ENCODE assay signal across 2 cellular contexts in genomic region chr7:155300641-155301452, GRCh38.
TF ChIP-seq lines count a peak whose summit lies in the region.

No MANE protein-coding gene starts in this region.

TF ChIP-seq in A549, 52 proteins besides CTCF, POLR2A, EP300 and RAD21 (continued from another document):
- TF ChIP-seq NR3C1 (IDR thresholded peaks at IDR 0.05) (no peak), FOSB (CRISPR knock-in tag; IDR thresholded peaks at IDR 0.05) (no peak), ZFP36 (IDR thresholded peaks at IDR 0.05; ENCODE audit: borderline replicate concordance, partially characterized antibody) (no peak), EHF (CRISPR knock-in tag; IDR thresholded peaks at IDR 0.05) (no peak), GATA3 (IDR thresholded peaks at IDR 0.05; ENCODE audit: borderline replicate concordance) (no peak), JUNB (IDR thresholded peaks at IDR 0.05) (no peak)
- TF ChIP-seq, protein P1, sequence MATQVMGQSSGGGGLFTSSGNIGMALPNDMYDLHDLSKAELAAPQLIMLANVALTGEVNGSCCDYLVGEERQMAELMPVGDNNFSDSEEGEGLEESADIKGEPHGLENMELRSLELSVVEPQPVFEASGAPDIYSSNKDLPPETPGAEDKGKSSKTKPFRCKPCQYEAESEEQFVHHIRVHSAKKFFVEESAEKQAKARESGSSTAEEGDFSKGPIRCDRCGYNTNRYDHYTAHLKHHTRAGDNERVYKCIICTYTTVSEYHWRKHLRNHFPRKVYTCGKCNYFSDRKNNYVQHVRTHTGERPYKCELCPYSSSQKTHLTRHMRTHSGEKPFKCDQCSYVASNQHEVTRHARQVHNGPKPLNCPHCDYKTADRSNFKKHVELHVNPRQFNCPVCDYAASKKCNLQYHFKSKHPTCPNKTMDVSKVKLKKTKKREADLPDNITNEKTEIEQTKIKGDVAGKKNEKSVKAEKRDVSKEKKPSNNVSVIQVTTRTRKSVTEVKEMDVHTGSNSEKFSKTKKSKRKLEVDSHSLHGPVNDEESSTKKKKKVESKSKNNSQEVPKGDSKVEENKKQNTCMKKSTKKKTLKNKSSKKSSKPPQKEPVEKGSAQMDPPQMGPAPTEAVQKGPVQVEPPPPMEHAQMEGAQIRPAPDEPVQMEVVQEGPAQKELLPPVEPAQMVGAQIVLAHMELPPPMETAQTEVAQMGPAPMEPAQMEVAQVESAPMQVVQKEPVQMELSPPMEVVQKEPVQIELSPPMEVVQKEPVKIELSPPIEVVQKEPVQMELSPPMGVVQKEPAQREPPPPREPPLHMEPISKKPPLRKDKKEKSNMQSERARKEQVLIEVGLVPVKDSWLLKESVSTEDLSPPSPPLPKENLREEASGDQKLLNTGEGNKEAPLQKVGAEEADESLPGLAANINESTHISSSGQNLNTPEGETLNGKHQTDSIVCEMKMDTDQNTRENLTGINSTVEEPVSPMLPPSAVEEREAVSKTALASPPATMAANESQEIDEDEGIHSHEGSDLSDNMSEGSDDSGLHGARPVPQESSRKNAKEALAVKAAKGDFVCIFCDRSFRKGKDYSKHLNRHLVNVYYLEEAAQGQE (IDR thresholded peaks at IDR 0.05) = no peak

TF ChIP-seq in GM12878, 131 proteins besides CTCF, POLR2A, EP300 and RAD21:
- TF ChIP-seq MLLT1 (IDR thresholded peaks at IDR 0.05) (0 out of 2 replicates have a peak, but pooled peaks have one; percentile 21), RAD51 (IDR thresholded peaks at IDR 0.05) (peak; percentile 87), PKNOX1 (IDR thresholded peaks at IDR 0.05) (peak; percentile 43; the same call in 1 of the 2 replicates), LARP7 (IDR thresholded peaks at IDR 0.05) (no peak), BHLHE40 (IDR thresholded peaks at IDR 0.05; ENCODE audit: borderline replicate concordance in 1 of 2, low read depth in 2 of 2, low read length in 1 of 2) (peak; percentile 78 to 86), KLF5 (IDR thresholded peaks at IDR 0.05; ENCODE audit: partially characterized antibody) (no peak)
- TF ChIP-seq, protein P2, sequence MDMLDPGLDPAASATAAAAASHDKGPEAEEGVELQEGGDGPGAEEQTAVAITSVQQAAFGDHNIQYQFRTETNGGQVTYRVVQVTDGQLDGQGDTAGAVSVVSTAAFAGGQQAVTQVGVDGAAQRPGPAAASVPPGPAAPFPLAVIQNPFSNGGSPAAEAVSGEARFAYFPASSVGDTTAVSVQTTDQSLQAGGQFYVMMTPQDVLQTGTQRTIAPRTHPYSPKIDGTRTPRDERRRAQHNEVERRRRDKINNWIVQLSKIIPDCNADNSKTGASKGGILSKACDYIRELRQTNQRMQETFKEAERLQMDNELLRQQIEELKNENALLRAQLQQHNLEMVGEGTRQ (IDR thresholded peaks at IDR 0.05; ENCODE audit: borderline replicate concordance, low read depth, low read length) = peak; percentile 2; the same call in 1 of the 2 replicates
